Comparison of ENCODE assay signal across 8 cellular contexts in genomic region chr12:2051700-2052625, GRCh38. TPM values are rescaled to one million over a fixed set of nuclear protein-coding genes. Genes with fewer than 3 reads are reported as not detected.
DNase-seq lines count a peak whose midpoint lies in the region; ATAC-seq, FAIRE-seq and TF ChIP-seq lines count a peak whose summit lies in the region.

No MANE protein-coding gene starts in this region.

- no peaks in the 10 kb centered on the region for H4K20me1 ChIP-seq in HepG2 (ENCODE audit: insufficient read depth, low read length)

- intact Hi-C loops in HepG2 (cut with micrococcal nuclease; ENCODE audit: unreplicated experiment) (no loop called here), right lobe of liver (cut with DNase I) (loop anchor here in 1 of 2 donors (10.0 kb wide), 1 partner anchor 243 kb away; no protein-coding TSS in a partner anchor), left lung (cut with DNase I) (loop anchor here in 1 of 2 donors (10.0 kb wide), 1 partner anchor 233 kb away; no protein-coding TSS in a partner anchor)

- peaks cover 38% of the 10 kb centered on the region for H3K4me1 ChIP-seq in HepG2 (ENCODE audit: insufficient read depth, low read length)
- peaks cover 0 to 8% (median 0%) of the 10 kb centered on the region in 4 donors for H3K4me1 ChIP-seq in right lobe of liver
- H3K4me1 ChIP-seq in muscle layer of duodenum (ENCODE audit: control insufficient read depth in 1 of 2, insufficient read depth in 2 of 2, low read length in 2 of 2): peaks cover 0 to 18% of the 10 kb centered on the region in 2 donors
- H3K4me1 ChIP-seq in left lung: peaks cover 0 to 15% of the 10 kb centered on the region in 2 donors

- no peaks in the 10 kb centered on the region for H3K79me2 ChIP-seq in HepG2 (ENCODE audit: insufficient read depth, low read length)

- no peak for TF ChIP-seq RAD21 in HepG2 (CRISPR knock-in tag; IDR thresholded peaks at IDR 0.05)

- TF ChIP-seq POLR2A in HepG2 (IDR thresholded peaks at IDR 0.05; ENCODE audit: insufficient read depth in 1 of 2, low read depth in 2 of 2, low read length in 2 of 2) (no peak), right lobe of liver (IDR thresholded peaks at IDR 0.05) (no peak)

- no peak for FAIRE-seq in HepG2 (lab: Jason Lieb, UNC)

- no TSS peak for BruUV-seq in HepG2 (replicated peaks; lab: Mats Ljungman, UMichigan)

- CTCF ChIA-PET in HepG2 (lab: Yijun Ruan, JAX; ENCODE audit: low intra/inter-chr PET ratio, low total read pairs): no interaction called here

- TF ChIP-seq CTCF in HepG2 (CRISPR knock-in tag; IDR thresholded peaks at IDR 0.05) (no peak), right lobe of liver (IDR thresholded peaks at IDR 0.05) (no peak), left lung (IDR thresholded peaks at IDR 0.05) (no peak)

- no peak overlapping the region for H3K9ac ChIP-seq in HepG2 (ENCODE audit: insufficient read depth, low read depth, low read length)

- H3K4me3 ChIP-seq in HepG2 (replicated peaks in 1 of 3; ENCODE audit: insufficient read depth in 1 of 3, low read depth in 2 of 3, low read length in 3 of 3) (peak overlapping the region in 1 of 3 experiments; percentile 16; a peak in 1 of 6 replicates), right lobe of liver (no peak overlapping the region), muscle layer of duodenum (ENCODE audit: low read depth in 1 of 2, low read length in 2 of 2) (peak overlapping the region; percentile 59 to 65), left lung (peak overlapping the region in 1 of 2 donors; percentile 25)

- H3K9me3 ChIP-seq in HepG2 (ENCODE audit: low read length): no peaks in the 10 kb centered on the region
- no peaks in the 10 kb centered on the region for H3K9me3 ChIP-seq in right lobe of liver
- no peaks in the 10 kb centered on the region for H3K9me3 ChIP-seq in muscle layer of duodenum (ENCODE audit: control insufficient read depth in 1 of 2, low read length in 2 of 2)
- no peaks in the 10 kb centered on the region for H3K9me3 ChIP-seq in left lung

- H2AFZ ChIP-seq in HepG2 (ENCODE audit: low read length): no peak overlapping the region

- H3K36me3 ChIP-seq in HepG2 (replicated peaks in 1 of 2; ENCODE audit: control insufficient read depth in 1 of 2, insufficient read depth in 2 of 2, low read length in 2 of 2): no peaks in the 10 kb centered on the region
- H3K36me3 ChIP-seq in right lobe of liver: no peaks in the 10 kb centered on the region
- no peaks in the 10 kb centered on the region for H3K36me3 ChIP-seq in muscle layer of duodenum (ENCODE audit: control insufficient read depth in 1 of 2, insufficient read depth in 2 of 2, low read length in 2 of 2)
- no peaks in the 10 kb centered on the region for H3K36me3 ChIP-seq in left lung

- ATAC-seq in HepG2 (no peak), right lobe of liver (no peak), left lung (no peak), HG03280 (IDR thresholded peaks at IDR 0.05; ENCODE audit: unreplicated experiment) (no peak)

- H3K27me3 ChIP-seq in HepG2 (ENCODE audit: control insufficient read depth in 1 of 2, insufficient read depth in 2 of 2, low read length in 2 of 2): peaks cover 6 to 73% of the 10 kb centered on the region in 2 experiments
- H3K27me3 ChIP-seq in right lobe of liver: peaks cover 0 to 7% of the 10 kb centered on the region in 2 donors
- H3K27me3 ChIP-seq in muscle layer of duodenum (ENCODE audit: low read depth, low read length): peaks cover 13% of the 10 kb centered on the region
- peaks cover 28 to 90% of the 10 kb centered on the region in 2 donors for H3K27me3 ChIP-seq in left lung

- H3K27ac ChIP-seq in HepG2 (ENCODE audit: extremely low read length, insufficient read depth, low read length): no peak overlapping the region
- no peak overlapping the region for H3K27ac ChIP-seq in right lobe of liver
- H3K27ac ChIP-seq in muscle layer of duodenum (ENCODE audit: low read length): no peak overlapping the region
- H3K27ac ChIP-seq in left lung: no peak overlapping the region

- WGBS in HepG2 (ENCODE audit: low lambda C conversion rate): 20% methylated on average over 26 of the region's 54 CpGs
- 16% methylated on average over 25 of the region's 54 CpGs for WGBS in right lobe of liver (ENCODE audit: insufficient coverage, low coverage, low lambda C conversion rate, missing lambda C conversion rate)

- peak overlapping the region; percentile 47 for H3K4me2 ChIP-seq in HepG2 (ENCODE audit: low read depth, low read length)

- no peak for TF ChIP-seq EP300 in HepG2 (IDR thresholded peaks at IDR 0.05; ENCODE audit: low read depth in 2 of 2, low read length in 2 of 2)
- no peak for TF ChIP-seq EP300 in HepG2 (CRISPR knock-in tag; IDR thresholded peaks at IDR 0.05; ENCODE audit: borderline replicate concordance)

- DNase-seq in HepG2 (ENCODE audit: low spot score) (no peak), right lobe of liver (no peak), astrocyte of the hippocampus (ENCODE audit: low read depth, low spot score) (peak; percentile 36), left lung (no peak), NCI-H774 (lab: John Stamatoyannopoulos, UW) (no peak), NCI-H524 treated with DMSO at 0.1 percent for 48 hours (lab: John Stamatoyannopoulos, UW) (no peak)

- POLR2A ChIA-PET in HepG2 (lab: Yijun Ruan, JAX): no interaction called here

- in situ Hi-C loops in HepG2 (cut with HindIII; ENCODE audit: extremely low pct_ligation_motif_present, low pct_unique_long_range_greater_than_20kb): loop anchor here (10.0 kb wide), 1 partner anchor 533 kb away; no protein-coding TSS in a partner anchor

TF ChIP-seq in HepG2, 621 proteins besides CTCF, POLR2A, EP300 and RAD21:
- no peak for TF ChIP-seq NFKBIZ (CRISPR knock-in tag; IDR thresholded peaks at IDR 0.05)
- TF ChIP-seq EZH2 (conservative IDR thresholded peaks at IDR 0.05; ENCODE audit: low read depth, low read length): peak; percentile 64; the same call in 1 of the 2 replicates

RNA-seq across cellular contexts. Expression of gene CACNA1C, which starts 0.8 kb away (rescaled TPM):
- total RNA-seq in HepG2 (2016; rRNA removed; fragmentation: Illumina TruSeq; extraction: Trizol) (not detected in 2 replicates), right lobe of liver (1 to 10 TPM in 1 of 6 experiments, under 1 TPM in 5; 0.18 to 1.0 (median 0.57) TPM), left lung (10 to 100 TPM; 12.0 to 21.9 TPM)
- total RNA-seq in HepG2 (2016; cell fraction: cytosol; rRNA removed; fragmentation: Illumina TruSeq; extraction: Trizol; ENCODE audit: low read depth): not detected in 2 replicates
- total RNA-seq in HepG2 (2016; cell fraction: insoluble cytoplasmic fraction; rRNA removed; fragmentation: Illumina TruSeq; extraction: Trizol): not detected in 2 replicates
- total RNA-seq in HepG2 (2016; cell fraction: membrane; rRNA removed; fragmentation: Illumina TruSeq; extraction: Trizol): not detected in 2 replicates
- not detected in 2 replicates for total RNA-seq in HepG2 (2016; cell fraction: nucleus; rRNA removed; fragmentation: Illumina TruSeq; extraction: Trizol)
- 0.05 TPM in 1 of 2 replicates, not detected in the other for polyA plus RNA-seq in HepG2 (2011; rRNA removed)
- polyA plus RNA-seq in HepG2 (2011; cell fraction: cytosol; rRNA removed): 0.01 TPM in 2 replicates
- polyA plus RNA-seq in HepG2 (2011; cell fraction: nucleus; rRNA removed): 0.06 and 0.19 TPM in 2 replicates
- polyA plus RNA-seq in HepG2 (2012): 0.04 TPM in 1 of 2 replicates, not detected in the other
- polyA plus RNA-seq in HepG2 (2016; cell fraction: cytosol; fragmentation: Illumina TruSeq; extraction: Trizol; ENCODE audit: low read depth): not detected in 2 replicates
- polyA plus RNA-seq in HepG2 (2016; cell fraction: insoluble cytoplasmic fraction; fragmentation: Illumina TruSeq; extraction: Trizol; ENCODE audit: low read depth): not detected in 2 replicates
- polyA plus RNA-seq in HepG2 (2016; cell fraction: membrane; fragmentation: Illumina TruSeq; extraction: Trizol; ENCODE audit: low read depth): not detected in 2 replicates
- not detected in 2 replicates for polyA plus RNA-seq in HepG2 (2016; cell fraction: nucleus; fragmentation: Illumina TruSeq; extraction: Trizol; ENCODE audit: insufficient read depth, low read depth)
- polyA minus RNA-seq in HepG2 (2011; rRNA and poly(A)+ RNA removed; ENCODE audit: low replicate concordance): 0.06 and 0.80 TPM in 2 replicates
- polyA minus RNA-seq in HepG2 (2011; cell fraction: cytosol; rRNA and poly(A)+ RNA removed): not detected in 2 replicates
- polyA minus RNA-seq in HepG2 (2011; cell fraction: nucleus; rRNA and poly(A)+ RNA removed): 0.13 and 0.37 TPM in 2 replicates

RNA-seq across cellular contexts. Expression of gene DCP1B, which starts 47.7 kb away (rescaled TPM):
- total RNA-seq in HepG2 (2016; rRNA removed; fragmentation: Illumina TruSeq; extraction: Trizol) (11.4 and 12.4 TPM in 2 replicates), right lobe of liver (1 to 10 TPM; 4.1 to 7.6 (median 6.0) TPM), left lung (10 to 100 TPM in 1 of 2 donors, 1 to 10 TPM in 1; 9.8 to 11.2 TPM)
- total RNA-seq in HepG2 (2016; cell fraction: cytosol; rRNA removed; fragmentation: Illumina TruSeq; extraction: Trizol; ENCODE audit: low read depth): 3.3 and 4.0 TPM in 2 replicates
- 9.6 and 11.0 TPM in 2 replicates for total RNA-seq in HepG2 (2016; cell fraction: insoluble cytoplasmic fraction; rRNA removed; fragmentation: Illumina TruSeq; extraction: Trizol)
- 7.1 and 7.7 TPM in 2 replicates for total RNA-seq in HepG2 (2016; cell fraction: membrane; rRNA removed; fragmentation: Illumina TruSeq; extraction: Trizol)
- 10.9 and 11.0 TPM in 2 replicates for total RNA-seq in HepG2 (2016; cell fraction: nucleus; rRNA removed; fragmentation: Illumina TruSeq; extraction: Trizol)
- 25.3 and 27.2 TPM in 2 replicates for polyA plus RNA-seq in HepG2 (2011; rRNA removed)
- polyA plus RNA-seq in HepG2 (2011; cell fraction: cytosol; rRNA removed): 20.2 and 21.1 TPM in 2 replicates
- polyA plus RNA-seq in HepG2 (2011; cell fraction: nucleus; rRNA removed): 14.4 and 15.0 TPM in 2 replicates
- polyA plus RNA-seq in HepG2 (2012): 10.1 and 10.6 TPM in 2 replicates
- polyA plus RNA-seq in HepG2 (2016; cell fraction: cytosol; fragmentation: Illumina TruSeq; extraction: Trizol; ENCODE audit: low read depth): 2.5 and 2.6 TPM in 2 replicates
- polyA plus RNA-seq in HepG2 (2016; cell fraction: insoluble cytoplasmic fraction; fragmentation: Illumina TruSeq; extraction: Trizol; ENCODE audit: low read depth): 17.4 and 17.9 TPM in 2 replicates
- 4.7 and 4.9 TPM in 2 replicates for polyA plus RNA-seq in HepG2 (2016; cell fraction: membrane; fragmentation: Illumina TruSeq; extraction: Trizol; ENCODE audit: low read depth)
- polyA plus RNA-seq in HepG2 (2016; cell fraction: nucleus; fragmentation: Illumina TruSeq; extraction: Trizol; ENCODE audit: insufficient read depth, low read depth): 16.0 and 16.8 TPM in 2 replicates
- 7.5 and 22.8 TPM in 2 replicates for polyA minus RNA-seq in HepG2 (2011; rRNA and poly(A)+ RNA removed; ENCODE audit: low replicate concordance)
- polyA minus RNA-seq in HepG2 (2011; cell fraction: cytosol; rRNA and poly(A)+ RNA removed): 8.2 and 8.5 TPM in 2 replicates
- polyA minus RNA-seq in HepG2 (2011; cell fraction: nucleus; rRNA and poly(A)+ RNA removed): 29.7 and 35.1 TPM in 2 replicates

Comparison
In these comparisons a context has a peak if more than half of its experiments do, and no peak if none do; other contexts are left out.
1. H3K4me3 ChIP-seq: peak in muscle layer of duodenum (2 of 2); none in right lobe of liver (0 of 3).
2. RNA of gene CACNA1C, which starts 0.8 kb away (total RNA-seq): 12.0 to 21.9 TPM in left lung; 0.18 to 1.0 TPM in right lobe of liver and not detected in HepG2; every median in the first group is over 4 times any median in the second.